8 cellular contexts compared by ENCODE assay signal in genomic region chr11:90134420-90135003, GRCh38. TPM values are rescaled to one million over a fixed set of nuclear protein-coding genes. Genes with fewer than 3 reads are reported as not detected.
A peak's percentile ranks its signal among the peaks of the same experiment; 100 is the strongest.
DNase-seq lines count a peak whose midpoint lies in the region; ATAC-seq and TF ChIP-seq lines count a peak whose summit lies in the region.

NAALAD2 (plus strand) TSS chr11:90134663; CDS start chr11:90134759, 96 bp downstream.

- no peaks in the 10 kb centered on the region for H3K79me2 ChIP-seq in fibroblast of lung (ENCODE audit: control insufficient read depth, insufficient read depth, low read length)

- peak; percentile 2 for DNase-seq in NOMO-1 treated with dmso at 0.1 percent for 144 hours (lab: John Stamatoyannopoulos, UW; ENCODE audit: unreplicated experiment)
- DNase-seq in NOMO-1 treated with DMSO at 0.1 percent for 48 hours (lab: John Stamatoyannopoulos, UW; ENCODE audit: unreplicated experiment) = no peak
- DNase-seq in T-helper 2 cell treated with Interferon-gamma antibody and Interleukin-4, amounts not matched to agents 5 μg/mL and 100 μg/mL, for 36 hours (ENCODE audit: low spot score) = no peak
- DNase-seq in fibroblast of lung (ENCODE audit: low read depth in 2 of 2) = peak; percentile 45 to 67
- DNase-seq in myocyte (ENCODE audit: low read depth) = peak; percentile 38
- no peak for DNase-seq in germinal center (ENCODE audit: low spot score)
- DNase-seq in NCI-H1105 (lab: John Stamatoyannopoulos, UW) = no peak

- no peaks in the 10 kb centered on the region for H3K9me3 ChIP-seq in fibroblast of lung (ENCODE audit: control insufficient read depth, insufficient read depth, low read depth, low read length)

- H3K4me1 Mint-ChIP-seq in T-helper 2 cell treated with Interferon-gamma antibody and Interleukin-4, amounts not matched to agents 5 μg/mL and 100 μg/mL, for 36 hours (ENCODE audit: low read depth) = peaks cover 11% of the 10 kb centered on the region

- H3K27me3 ChIP-seq in fibroblast of lung (ENCODE audit: control insufficient read depth, insufficient read depth, low read length) = no peaks in the 10 kb centered on the region

- H3K27me3 Mint-ChIP-seq in T-helper 2 cell treated with Interferon-gamma antibody and Interleukin-4, amounts not matched to agents 5 μg/mL and 100 μg/mL, for 36 hours (ENCODE audit: low read depth) = peaks cover 51% of the 10 kb centered on the region

- peak within 1 kb of the TSS; percentile 20 for H3K9ac ChIP-seq in fibroblast of lung (ENCODE audit: insufficient read depth, low read length)

- H3K36me3 Mint-ChIP-seq in T-helper 2 cell treated with Interferon-gamma antibody and Interleukin-4, amounts not matched to agents 5 μg/mL and 100 μg/mL, for 36 hours (ENCODE audit: low read depth) = no peaks in the 10 kb centered on the region

- no peaks in the 10 kb centered on the region for H3K36me3 ChIP-seq in fibroblast of lung (ENCODE audit: control insufficient read depth, insufficient read depth, low read length)

- H3K27ac Mint-ChIP-seq in T-helper 2 cell treated with Interferon-gamma antibody and Interleukin-4, amounts not matched to agents 5 μg/mL and 100 μg/mL, for 36 hours = no peak within 1 kb of the TSS

- no peaks in the 10 kb centered on the region for H3K9me3 Mint-ChIP-seq in T-helper 2 cell treated with Interferon-gamma antibody and Interleukin-4, amounts not matched to agents 5 μg/mL and 100 μg/mL, for 36 hours

- H4K20me1 ChIP-seq in fibroblast of lung (ENCODE audit: control insufficient read depth, extremely low read depth, insufficient read depth, low read length) = no peaks in the 10 kb centered on the region

- H3K27ac ChIP-seq in fibroblast of lung (ENCODE audit: insufficient read depth, low read length) = no peak within 1 kb of the TSS

- H3K4me1 ChIP-seq in fibroblast of lung (ENCODE audit: control insufficient read depth, extremely low read depth, insufficient read depth, low read length) = no peaks in the 10 kb centered on the region

- peak within 1 kb of the TSS; percentile 63 for H3K4me3 Mint-ChIP-seq in T-helper 2 cell treated with Interferon-gamma antibody and Interleukin-4, amounts not matched to agents 5 μg/mL and 100 μg/mL, for 36 hours

- peak; percentile 62 for ATAC-seq in HG02970 (IDR thresholded peaks at IDR 0.05; ENCODE audit: low FRiP score, unreplicated experiment)

- H2AFZ ChIP-seq in fibroblast of lung (ENCODE audit: low read length) = peak within 1 kb of the TSS; percentile 73

- no peak for TF ChIP-seq CTCF in fibroblast of lung (conservative IDR thresholded peaks at IDR 0.05 in 1 of 2, IDR thresholded peaks at IDR 0.05 in 1 of 2; ENCODE audit: low read depth in 1 of 2, low read length in 2 of 2)

- H3K4me2 ChIP-seq in fibroblast of lung (ENCODE audit: extremely low read depth, insufficient read depth, low read length) = peak within 1 kb of the TSS; percentile 88

- H3K4me3 ChIP-seq in fibroblast of lung (replicated peaks in 1 of 4; ENCODE audit: control extremely low read depth in 1 of 4, insufficient read depth in 1 of 4, low read depth in 3 of 4, low read length in 4 of 4) = peak within 1 kb of the TSS; percentile 57 to 87 (median 62)

RNA-seq across cellular contexts. Expression of gene NAALAD2, which starts in this region (rescaled TPM):
- 0.66 and 0.77 TPM in 2 replicates for total RNA-seq in fibroblast of lung
- 0.73 and 2.2 TPM in 2 replicates for polyA plus RNA-seq in fibroblast of lung
- polyA plus RNA-seq in fibroblast of lung (2012) = 0.33 and 0.77 TPM in 2 replicates
- polyA minus RNA-seq in fibroblast of lung (ENCODE audit: low replicate concordance) = not detected in 2 replicates
- total RNA-seq in myocyte = 0.16 TPM in 1 of 2 replicates, not detected in the other
- 0.09 TPM for polyA plus RNA-seq in myocyte (2012)

Comparison
In these comparisons a context has a peak if more than half of its experiments do, and no peak if none do; other contexts are left out.
1. DNase-seq: peak in NOMO-1 treated with dmso at 0.1 percent for 144 hours (single experiment) and fibroblast of lung (2 of 2); none in NOMO-1 treated with DMSO at 0.1 percent for 48 hours (single experiment), T-helper 2 cell treated with Interferon-gamma antibody and Interleukin-4, amounts not matched to agents 5 μg/mL and 100 μg/mL, for 36 hours (single experiment), germinal center (single experiment) and NCI-H1105 (single experiment).
2. Peak in DNase-seq in myocyte; RNA of the gene not detected or under 1 TPM.